10 cellular contexts compared by ENCODE assay signal in the genomic region with DNA sequence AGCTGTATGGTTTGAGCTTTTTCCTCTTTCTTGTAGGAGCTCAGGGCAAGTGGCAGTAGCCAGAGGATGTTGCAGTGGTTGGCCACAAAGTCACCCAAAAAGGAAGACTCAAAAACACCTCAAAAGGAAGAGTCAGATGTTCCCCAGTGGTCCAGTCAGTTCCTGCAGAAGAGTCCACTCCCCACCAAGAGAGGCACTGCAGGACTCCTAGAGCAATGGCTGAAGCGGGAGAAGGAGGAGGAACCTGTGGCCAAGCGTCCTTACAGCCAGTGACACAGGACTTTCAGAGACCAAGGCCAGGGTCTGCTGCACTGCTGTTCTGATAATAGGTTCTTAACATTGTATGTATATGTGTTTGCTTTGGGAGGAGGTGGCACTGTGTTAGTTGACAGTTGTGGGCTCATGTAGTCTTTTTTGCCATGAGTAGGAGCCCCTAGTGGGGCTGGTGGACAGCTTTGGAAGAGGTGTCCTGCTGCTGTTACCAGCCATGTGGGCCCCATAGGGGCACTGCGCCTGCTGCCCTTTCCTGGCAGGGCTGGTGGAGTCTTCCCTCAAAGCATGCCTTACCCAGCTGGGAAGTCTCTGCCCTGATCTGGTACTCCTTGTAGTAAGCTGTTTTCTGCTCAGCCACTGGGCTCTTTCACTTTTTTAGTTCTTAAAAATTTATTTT. TPM values are rescaled to one million over a fixed set of nuclear protein-coding genes. Genes with fewer than 3 reads are reported as not detected.
DNase-seq lines count a peak whose midpoint lies in the region; ATAC-seq and TF ChIP-seq lines count a peak whose summit lies in the region.
"Had no signal": no experiment of that assay in that cellular context is flagged by ENCODE, and none has a peak within 500 bp of the region (broad histone marks: within the 10 kb centered on the region; RNA-seq: fewer than 3 reads in every experiment).

No MANE protein-coding gene starts in this region.

- H3K36me3 ChIP-seq in RWPE2 (ENCODE audit: low read depth) = peaks cover 39% of the 10 kb centered on the region
- peaks cover 0 to 51% of the 10 kb centered on the region in 2 donors for H3K36me3 ChIP-seq in gastrocnemius medialis

- intact Hi-C loops in gastrocnemius medialis (cut with DNase I; ENCODE audit: low total_unique reads) = no loop called here

- H3K9me3 ChIP-seq in RWPE2 (ENCODE audit: severe bottlenecking) (no peaks in the 10 kb centered on the region), gastrocnemius medialis (no peaks in the 10 kb centered on the region)

- H3K36me3 Mint-ChIP-seq in type B pancreatic cell = peaks cover 22% of the 10 kb centered on the region

- in situ Hi-C loops in gastrocnemius medialis (cut with MboI; ENCODE audit: low sequenced_read_pairs in 4 of 4) = no loop called here

- peak overlapping the region; percentile 71 for H3K27ac ChIP-seq in RWPE2 (ENCODE audit: poor library complexity, severe bottlenecking)
- H3K27ac ChIP-seq in foreskin keratinocyte = peak overlapping the region; percentile 95
- peak overlapping the region in 3 of 4 donors; percentile 15 to 52 (median 51) for H3K27ac ChIP-seq in gastrocnemius medialis

- H3K4me1 ChIP-seq in RWPE2 (ENCODE audit: insufficient read depth, poor library complexity, severe bottlenecking) = peaks cover 16% of the 10 kb centered on the region
- H3K4me1 ChIP-seq in foreskin keratinocyte = peaks cover 12% of the 10 kb centered on the region
- H3K4me1 ChIP-seq in gastrocnemius medialis = no peaks in the 10 kb centered on the region

- TF ChIP-seq POLR2A in gastrocnemius medialis (IDR thresholded peaks at IDR 0.05) = no peak

- no peak overlapping the region for H3K27ac Mint-ChIP-seq in type B pancreatic cell

- H3K27me3 ChIP-seq in RWPE2 (ENCODE audit: insufficient read depth, poor library complexity, severe bottlenecking) = no peaks in the 10 kb centered on the region
- no peaks in the 10 kb centered on the region for H3K27me3 ChIP-seq in foreskin keratinocyte
- H3K27me3 ChIP-seq in gastrocnemius medialis = no peaks in the 10 kb centered on the region

- H3K4me1 Mint-ChIP-seq in type B pancreatic cell (ENCODE audit: unreplicated experiment) = peaks cover 14% of the 10 kb centered on the region

- H3K4me3 Mint-ChIP-seq in type B pancreatic cell = no peak overlapping the region

- no peaks in the 10 kb centered on the region for H3K27me3 Mint-ChIP-seq in type B pancreatic cell

- TF ChIP-seq CTCF in RWPE2 (IDR thresholded peaks at IDR 0.05; ENCODE audit: poor library complexity, severe bottlenecking) = no peak
- TF ChIP-seq CTCF in foreskin keratinocyte (conservative IDR thresholded peaks at IDR 0.05) = no peak
- TF ChIP-seq CTCF in gastrocnemius medialis (IDR thresholded peaks at IDR 0.05 in 4 of 5, conservative IDR thresholded peaks at IDR 0.05 in 1 of 5) = no peak
- TF ChIP-seq CTCF in type B pancreatic cell (conservative IDR thresholded peaks at IDR 0.05) = no peak

- H3K4me3 ChIP-seq in RWPE2 (ENCODE audit: severe bottlenecking) = no peak overlapping the region
- no peak overlapping the region for H3K4me3 ChIP-seq in gastrocnemius medialis

- no peaks in the 10 kb centered on the region for H3K9me3 Mint-ChIP-seq in type B pancreatic cell

- DNase-seq in ELF-1 (ENCODE audit: low read depth, low spot score) (peak; percentile 10), RWPE2 (ENCODE audit: low spot score) (no peak), foreskin keratinocyte (no peak), gastrocnemius medialis (no peak), HPDE6-E6E7 (ENCODE audit: extremely low spot score) (no peak), type B pancreatic cell (ENCODE audit: extremely low spot score, unreplicated experiment) (no peak), NCI-H1105 (lab: John Stamatoyannopoulos, UW) (no peak), COLO668 (lab: John Stamatoyannopoulos, UW; ENCODE audit: unreplicated experiment) (no peak)
- DNase-seq: activated gamma-delta T cell treated with Interleukin-2 at 50 U/mL for 16 hours, NCI-H446 had no signal

- ATAC-seq in RWPE2 (ENCODE audit: low read depth) (no peak), foreskin keratinocyte (no peak), gastrocnemius medialis (no peak)

RNA-seq across cellular contexts. Expression of gene HMCES, which starts 26.0 kb away (rescaled TPM):
- total RNA-seq in foreskin keratinocyte (62.6 and 64.7 TPM in 2 replicates), gastrocnemius medialis (10 to 100 TPM; 24.7 to 35.2 (median 29.5) TPM), type B pancreatic cell (ENCODE audit: low replicate concordance) (33.2 and 34.9 TPM in 2 replicates)
- polyA plus RNA-seq in foreskin keratinocyte = 89.4 and 92.1 TPM in 2 replicates

RNA-seq across cellular contexts. Expression of gene COPG1, which starts 55.3 kb away (rescaled TPM):
- total RNA-seq in foreskin keratinocyte (145 and 169 TPM in 2 replicates), gastrocnemius medialis (100 to 1,000 TPM in 1 of 4 donors, 10 to 100 TPM in 3; 59.7 to 101 (median 79.8) TPM), type B pancreatic cell (ENCODE audit: low replicate concordance) (169 and 262 TPM in 2 replicates)
- polyA plus RNA-seq in foreskin keratinocyte = 104 and 117 TPM in 2 replicates
